20 cellular contexts compared by ENCODE assay signal in genomic region chr9:15592317-15592716, GRCh38. TPM values are rescaled to one million over a fixed set of nuclear protein-coding genes. Genes with fewer than 3 reads are reported as not detected.
A peak's percentile ranks its signal among the peaks of the same experiment; 100 is the strongest.
DNase-seq lines count a peak whose midpoint lies in the region; ATAC-seq, FAIRE-seq and TF ChIP-seq lines count a peak whose summit lies in the region.
"Had no signal": no experiment of that assay in that cellular context is flagged by ENCODE, and none has a peak within 500 bp of the region (broad histone marks: within the 10 kb centered on the region; RNA-seq: fewer than 3 reads in every experiment).

No MANE protein-coding gene starts in this region.

- H4K20me1 ChIP-seq in HepG2 (ENCODE audit: insufficient read depth, low read length) (no peaks in the 10 kb centered on the region), K562 (replicated peaks; ENCODE audit: control insufficient read depth, insufficient read depth, low read length) (no peaks in the 10 kb centered on the region)

- TF ChIP-seq RAD21 in HepG2 (CRISPR knock-in tag; IDR thresholded peaks at IDR 0.05) (no peak), K562 (CRISPR knock-in tag; conservative IDR thresholded peaks at IDR 0.05 in 1 of 2, IDR thresholded peaks at IDR 0.05 in 1 of 2) (no peak)

- intact Hi-C loops in HepG2 (cut with micrococcal nuclease; ENCODE audit: unreplicated experiment) (no loop called here), right lobe of liver (cut with DNase I) (no loop called here), K562 (cut with micrococcal nuclease) (loop anchor here (5.0 kb wide), 1 partner anchor 40 kb away; the partner anchor contains the start of gene CCDC171)

- no peak for FAIRE-seq in HepG2 (lab: Jason Lieb, UNC)
- no peak for FAIRE-seq in K562 (lab: Jason Lieb, UNC)
- FAIRE-seq: A204.1, D721Med, G401.6, GM12892, GM18507 had no signal

- POLR2A ChIA-PET in HepG2 (lab: Yijun Ruan, JAX), result no interaction called here
- POLR2A ChIA-PET in K562 (lab: Yijun Ruan, JAX), result interaction anchor here (0.8 kb wide), 1 partner anchor 10 kb away, joined by 3 read pairs; no protein-coding TSS in a partner anchor

- TF ChIP-seq POLR2A in HepG2 (IDR thresholded peaks at IDR 0.05; ENCODE audit: insufficient read depth in 1 of 2, low read depth in 2 of 2, low read length in 2 of 2), result no peak
- TF ChIP-seq POLR2A in right lobe of liver (IDR thresholded peaks at IDR 0.05), result no peak
- no peak for TF ChIP-seq POLR2A in K562 (conservative IDR thresholded peaks at IDR 0.05)

- H3K9me3 Mint-ChIP-seq in activated naive CD8-positive, alpha-beta T cell treated with anti-CD3 and anti-CD28 coated beads, Interleukin-2, amount 50 U/mL, for 24 hours, result no peaks in the 10 kb centered on the region
- H3K9me3 Mint-ChIP-seq: CD4-positive, alpha-beta T cell had no signal

- no peaks in the 10 kb centered on the region for H3K4me1 Mint-ChIP-seq in activated naive CD8-positive, alpha-beta T cell treated with anti-CD3 and anti-CD28 coated beads, Interleukin-2, amount 50 U/mL, for 24 hours
- H3K4me1 Mint-ChIP-seq: IgD-negative memory B cell had no signal

- in situ Hi-C loops in HepG2 (cut with HindIII; ENCODE audit: extremely low pct_ligation_motif_present, low pct_unique_long_range_greater_than_20kb) (no loop called here), HAP-1 (cut with MboI; ENCODE audit: low sequenced_read_pairs) (loop anchor here (5.0 kb wide), 1 partner anchor 40 kb away; the partner anchor contains the start of gene CCDC171), K562 (cut with MboI) (no loop called here)

- H3K4me3 Mint-ChIP-seq in activated naive CD8-positive, alpha-beta T cell treated with anti-CD3 and anti-CD28 coated beads, Interleukin-2, amount 50 U/mL, for 24 hours, result no peak overlapping the region
- H3K4me3 Mint-ChIP-seq: CD4-positive, alpha-beta T cell; IgD-negative memory B cell had no signal

- H3K79me2 ChIP-seq in HepG2 (ENCODE audit: insufficient read depth, low read length) (no peaks in the 10 kb centered on the region), K562 (ENCODE audit: control insufficient read depth, insufficient read depth, low read length) (no peaks in the 10 kb centered on the region)

- H3K27me3 Mint-ChIP-seq in activated naive CD8-positive, alpha-beta T cell treated with anti-CD3 and anti-CD28 coated beads, Interleukin-2, amount 50 U/mL, for 24 hours, result no peaks in the 10 kb centered on the region
- H3K27me3 Mint-ChIP-seq: CD4-positive, alpha-beta T cell; IgD-negative memory B cell had no signal

- TF ChIP-seq CTCF in HepG2 (CRISPR knock-in tag; IDR thresholded peaks at IDR 0.05), result no peak
- TF ChIP-seq CTCF in right lobe of liver (IDR thresholded peaks at IDR 0.05), result no peak
- TF ChIP-seq CTCF in K562 (IDR thresholded peaks at IDR 0.05 in 2 of 3, conservative IDR thresholded peaks at IDR 0.05 in 1 of 3; ENCODE audit: insufficient read depth in 2 of 3, low read depth in 1 of 3, low read length in 3 of 3), result no peak

- WGBS in HepG2 (ENCODE audit: low lambda C conversion rate), result 72% methylated on average over 3 of the region's 3 CpGs
- WGBS in right lobe of liver (ENCODE audit: insufficient coverage, low coverage, low lambda C conversion rate, missing lambda C conversion rate), result 87% methylated on average over 3 of the region's 3 CpGs
- WGBS in K562 (ENCODE audit: insufficient coverage, low coverage, missing lambda C conversion rate), result 6% methylated on average over 3 of the region's 3 CpGs

- BruUV-seq in HepG2 (replicated peaks; lab: Mats Ljungman, UMichigan), result no TSS peak
- BruUV-seq in K562 (replicated peaks; lab: Mats Ljungman, UMichigan), result no TSS peak

- H2AFZ ChIP-seq in HepG2 (ENCODE audit: low read length) (no peak overlapping the region), K562 (ENCODE audit: low read depth, low read length) (no peak overlapping the region)

- ATAC-seq in HepG2 (no peak), right lobe of liver (no peak), K562 (no peak), HG02798 (IDR thresholded peaks at IDR 0.05; ENCODE audit: poor library complexity, unreplicated experiment) (no peak)
- no peak for ATAC-seq in activated naive CD8-positive, alpha-beta T cell treated with anti-CD3 and anti-CD28 coated beads, Interleukin-2, amount 50 U/mL, for 24 hours

- no peak overlapping the region for H3K27ac Mint-ChIP-seq in activated naive CD8-positive, alpha-beta T cell treated with anti-CD3 and anti-CD28 coated beads, Interleukin-2, amount 50 U/mL, for 24 hours
- H3K27ac Mint-ChIP-seq: CD4-positive, alpha-beta T cell; IgD-negative memory B cell had no signal

- H3K4me3 ChIP-seq in HepG2 (replicated peaks in 1 of 3; ENCODE audit: insufficient read depth in 1 of 3, low read depth in 2 of 3, low read length in 3 of 3) (no peak overlapping the region), right lobe of liver (no peak overlapping the region), HAP-1 (no peak overlapping the region), K562 (no peak overlapping the region)

- H3K27me3 ChIP-seq in HepG2 (ENCODE audit: control insufficient read depth in 1 of 2, insufficient read depth in 2 of 2, low read length in 2 of 2) (no peaks in the 10 kb centered on the region), right lobe of liver (no peaks in the 10 kb centered on the region), HAP-1 (ENCODE audit: low read depth) (no peaks in the 10 kb centered on the region), K562 (ENCODE audit: control insufficient read depth in 2 of 2, insufficient read depth in 2 of 2, low read length in 2 of 2) (no peaks in the 10 kb centered on the region)

- H3K36me3 Mint-ChIP-seq in activated naive CD8-positive, alpha-beta T cell treated with anti-CD3 and anti-CD28 coated beads, Interleukin-2, amount 50 U/mL, for 24 hours (ENCODE audit: low read depth), result no peaks in the 10 kb centered on the region

- TF ChIP-seq EP300 in HepG2 (IDR thresholded peaks at IDR 0.05; ENCODE audit: low read depth in 2 of 2, low read length in 2 of 2) (no peak), HepG2 (CRISPR knock-in tag; IDR thresholded peaks at IDR 0.05; ENCODE audit: borderline replicate concordance) (no peak), K562 (IDR thresholded peaks at IDR 0.05; ENCODE audit: low read length) (no peak)

- no peak overlapping the region for H3K27ac ChIP-seq in HepG2 (ENCODE audit: extremely low read length, insufficient read depth, low read length)
- H3K27ac ChIP-seq in right lobe of liver, result no peak overlapping the region
- H3K27ac ChIP-seq in K562 (ENCODE audit: extremely low read depth, low read depth, low read length), result no peak overlapping the region
- H3K27ac ChIP-seq: C4-2B had no signal

- H3K4me2 ChIP-seq in HepG2 (ENCODE audit: low read depth, low read length) (no peak overlapping the region), K562 (ENCODE audit: insufficient read depth, low read length) (no peak overlapping the region)

- H3K9me1 ChIP-seq in K562 (ENCODE audit: control insufficient read depth, insufficient read depth, low read length), result no peaks in the 10 kb centered on the region

- no peaks in the 10 kb centered on the region for H3K9me3 ChIP-seq in HepG2 (ENCODE audit: low read length)
- H3K9me3 ChIP-seq in right lobe of liver, result no peaks in the 10 kb centered on the region
- H3K9me3 ChIP-seq in HAP-1, result no peaks in the 10 kb centered on the region
- no peaks in the 10 kb centered on the region for H3K9me3 ChIP-seq in K562 (replicated peaks; ENCODE audit: control insufficient read depth, insufficient read depth, low read depth, low read length)
- H3K9me3 ChIP-seq: Caco-2 had no signal

- H3K9ac ChIP-seq in HepG2 (ENCODE audit: insufficient read depth, low read depth, low read length) (no peak overlapping the region), K562 (ENCODE audit: insufficient read depth in 1 of 2, low read depth in 2 of 2, low read length in 2 of 2) (no peak overlapping the region)

- no peaks in the 10 kb centered on the region for H3K36me3 ChIP-seq in HepG2 (replicated peaks in 1 of 2; ENCODE audit: control insufficient read depth in 1 of 2, insufficient read depth in 2 of 2, low read length in 2 of 2)
- H3K36me3 ChIP-seq in right lobe of liver, result no peaks in the 10 kb centered on the region
- H3K36me3 ChIP-seq in HAP-1 (replicated peaks), result no peaks in the 10 kb centered on the region
- no peaks in the 10 kb centered on the region for H3K36me3 ChIP-seq in K562 (ENCODE audit: control insufficient read depth, insufficient read depth, low read length)

- DNase-seq in HepG2 (ENCODE audit: low spot score) (no peak), right lobe of liver (no peak), HAP-1 (ENCODE audit: low spot score in 2 of 2) (peak; percentile 22 to 46), K562 (ENCODE audit: extremely low read depth in 1 of 4, low spot score in 3 of 4) (no peak)
- no peak for DNase-seq in activated naive CD8-positive, alpha-beta T cell treated with anti-CD3 and anti-CD28 coated beads, Interleukin-2, amount 50 U/mL, for 24 hours
- DNase-seq in stimulated activated CD4-positive, alpha-beta T cell treated with anti-CD3 and anti-CD28 coated beads, Interleukin-15, amount 100 ng/mL, for 24 hours, result no peak
- DNase-seq: AML-193; Caco-2; CD4-positive, alpha-beta T cell; GOT3; H7; KG1 had no signal

- CTCF ChIA-PET in HepG2 (lab: Yijun Ruan, JAX; ENCODE audit: low intra/inter-chr PET ratio, low total read pairs) (no interaction called here), K562 (lab: Yijun Ruan, JAX; ENCODE audit: low intra/inter-chr PET ratio) (no interaction called here)

- H3K4me1 ChIP-seq in HepG2 (ENCODE audit: insufficient read depth, low read length), result no peaks in the 10 kb centered on the region
- H3K4me1 ChIP-seq in right lobe of liver, result no peaks in the 10 kb centered on the region
- H3K4me1 ChIP-seq in HAP-1, result peaks cover 17% of the 10 kb centered on the region
- no peaks in the 10 kb centered on the region for H3K4me1 ChIP-seq in K562 (replicated peaks in 1 of 2; ENCODE audit: control insufficient read depth in 2 of 2, insufficient read depth in 2 of 2, low read length in 2 of 2)
- H3K4me1 ChIP-seq: Caco-2 had no signal

RNA-seq across cellular contexts. Expression of gene CCDC171, which starts 39.5 kb away (rescaled TPM):
- total RNA-seq in HepG2 (2016; rRNA removed; fragmentation: Illumina TruSeq; extraction: Trizol), result 2.5 and 2.8 TPM in 2 replicates
- 1.3 and 1.4 TPM in 2 replicates for total RNA-seq in HepG2 (2016; cell fraction: cytosol; rRNA removed; fragmentation: Illumina TruSeq; extraction: Trizol; ENCODE audit: low read depth)
- 2.5 and 2.7 TPM in 2 replicates for total RNA-seq in HepG2 (2016; cell fraction: insoluble cytoplasmic fraction; rRNA removed; fragmentation: Illumina TruSeq; extraction: Trizol)
- total RNA-seq in HepG2 (2016; cell fraction: membrane; rRNA removed; fragmentation: Illumina TruSeq; extraction: Trizol), result 1.4 and 1.9 TPM in 2 replicates
- total RNA-seq in HepG2 (2016; cell fraction: nucleus; rRNA removed; fragmentation: Illumina TruSeq; extraction: Trizol), result 6.9 and 7.4 TPM in 2 replicates
- 0.59 and 0.95 TPM in 2 replicates for polyA plus RNA-seq in HepG2 (2011; rRNA removed)
- polyA plus RNA-seq in HepG2 (2011; cell fraction: cytosol; rRNA removed), result 0.28 and 0.34 TPM in 2 replicates
- polyA plus RNA-seq in HepG2 (2011; cell fraction: nucleus; rRNA removed), result 1.3 and 1.6 TPM in 2 replicates
- 0.81 and 1.1 TPM in 2 replicates for polyA plus RNA-seq in HepG2 (2012)
- 0.06 and 0.12 TPM in 2 replicates for polyA plus RNA-seq in HepG2 (2016; cell fraction: cytosol; fragmentation: Illumina TruSeq; extraction: Trizol; ENCODE audit: low read depth)
- 1.3 and 1.5 TPM in 2 replicates for polyA plus RNA-seq in HepG2 (2016; cell fraction: insoluble cytoplasmic fraction; fragmentation: Illumina TruSeq; extraction: Trizol; ENCODE audit: low read depth)
- 0.15 and 0.26 TPM in 2 replicates for polyA plus RNA-seq in HepG2 (2016; cell fraction: membrane; fragmentation: Illumina TruSeq; extraction: Trizol; ENCODE audit: low read depth)
- polyA plus RNA-seq in HepG2 (2016; cell fraction: nucleus; fragmentation: Illumina TruSeq; extraction: Trizol; ENCODE audit: insufficient read depth, low read depth), result 2.4 and 2.9 TPM in 2 replicates
- polyA minus RNA-seq in HepG2 (2011; rRNA and poly(A)+ RNA removed; ENCODE audit: low replicate concordance), result 1.4 and 2.2 TPM in 2 replicates
- 0.49 and 0.62 TPM in 2 replicates for polyA minus RNA-seq in HepG2 (2011; cell fraction: cytosol; rRNA and poly(A)+ RNA removed)
- 13.1 and 13.6 TPM in 2 replicates for polyA minus RNA-seq in HepG2 (2011; cell fraction: nucleus; rRNA and poly(A)+ RNA removed)
- total RNA-seq in right lobe of liver, result under 1 TPM; 0.42 to 0.80 (median 0.45) TPM
- total RNA-seq in K562 (2011; cell fraction: chromatin; rRNA removed; ENCODE audit: low replicate concordance), result 0.14 and 0.67 TPM in 2 replicates
- 0.13 and 0.17 TPM in 2 replicates for total RNA-seq in K562 (2011; cell fraction: nucleolus; rRNA removed)
- total RNA-seq in K562 (2011; cell fraction: nucleoplasm; rRNA removed), result 0.15 and 2.7 TPM in 2 replicates
- total RNA-seq in K562 (2014; rRNA removed), result 0.20 and 3.8 TPM in 2 replicates
- 0.36 and 0.61 TPM in 2 replicates for total RNA-seq in K562 (2014; rRNA removed; fragmentation: Illumina TruSeq; extraction: Trizol)
- 0.57 and 0.69 TPM in 2 replicates for total RNA-seq in K562 (2015; rRNA removed; fragmentation: Illumina TruSeq; extraction: Trizol)
- total RNA-seq in K562 (2021), result 0.22 and 0.27 TPM in 2 replicates
- polyA plus RNA-seq in K562 (2011; rRNA removed), result 0.27 and 0.31 TPM in 2 replicates
- polyA plus RNA-seq in K562 (2011; cell fraction: cytosol; rRNA removed), result 0.06 and 0.15 TPM in 2 replicates
- 0.07 and 0.28 TPM in 2 replicates for polyA plus RNA-seq in K562 (2011; cell fraction: nucleus; rRNA removed)
- polyA plus RNA-seq in K562 (2012), result 0.16 and 0.25 TPM in 2 replicates
- polyA plus RNA-seq in K562 (2014; fragmentation: Illumina TruSeq; extraction: Trizol), result 0.18 and 0.25 TPM in 2 replicates
- under 1 TPM; 0.08 to 0.17 TPM for polyA plus RNA-seq in K562 (2014; fragmentation: Nextera tagmentation; extraction: Ambion mirVana)
- 0.12 TPM in 2 replicates for polyA plus RNA-seq in K562 (2014; rRNA removed)
- 0.48 and 0.77 TPM in 2 replicates for polyA minus RNA-seq in K562 (2011; rRNA and poly(A)+ RNA removed)
- 0.27 TPM in 1 of 2 replicates, not detected in the other for polyA minus RNA-seq in K562 (2011; cell fraction: cytosol; rRNA and poly(A)+ RNA removed)
- 1.1 and 1.2 TPM in 2 replicates for polyA minus RNA-seq in K562 (2011; cell fraction: nucleus; rRNA and poly(A)+ RNA removed)

Comparison
In these comparisons a context has a peak if more than half of its experiments do, and no peak if none do; other contexts are left out.
1. DNase-seq: peak in HAP-1 (2 of 2); none in HepG2 (single experiment), right lobe of liver (0 of 3), K562 (0 of 4), activated naive CD8-positive, alpha-beta T cell treated with anti-CD3 and anti-CD28 coated beads, Interleukin-2, amount 50 U/mL, for 24 hours (single experiment) and stimulated activated CD4-positive, alpha-beta T cell treated with anti-CD3 and anti-CD28 coated beads, Interleukin-15, amount 100 ng/mL, for 24 hours (single experiment).
2. Of the 241 proteins assayed by ChIP-seq in both HepG2 and K562: peak only in HepG2: MAFK; only in K562: MAFG; in both: MAFF; in neither: 238.